Comparison of ENCODE assay signal across 19 cellular contexts in genomic region chr13:114146173-114146572, GRCh38. TPM values are rescaled to one million over a fixed set of nuclear protein-coding genes. Genes with fewer than 3 reads are reported as not detected.
DNase-seq lines count a peak whose midpoint lies in the region; ATAC-seq lines count a peak whose summit lies in the region.
"Had no signal": no experiment of that assay in that cellular context is flagged by ENCODE, and none has a peak within 500 bp of the region (broad histone marks: within the 10 kb centered on the region; RNA-seq: fewer than 3 reads in every experiment).

No MANE protein-coding gene starts in this region.

- H3K27ac Mint-ChIP-seq in stimulated activated naive CD8-positive, alpha-beta T cell treated with anti-CD3 and anti-CD28 coated beads, Interleukin-15, Interleukin-2, amounts not matched to agents 100 ng/mL and 50 ng/mL, for 24 hours: peak overlapping the region; percentile 29
- H3K27ac Mint-ChIP-seq in activated CD4-positive, alpha-beta memory T cell treated with anti-CD3 and anti-CD28 coated beads for 36 hours: peak overlapping the region; percentile 46
- peak overlapping the region in 1 of 9 donors; percentile 71 for H3K27ac Mint-ChIP-seq in naive thymus-derived CD4-positive, alpha-beta T cell

- no peaks in the 10 kb centered on the region for H3K27me3 Mint-ChIP-seq in stimulated activated naive CD8-positive, alpha-beta T cell treated with anti-CD3 and anti-CD28 coated beads, Interleukin-15, Interleukin-2, amounts not matched to agents 100 ng/mL and 50 ng/mL, for 24 hours
- no peaks in the 10 kb centered on the region for H3K27me3 Mint-ChIP-seq in activated CD4-positive, alpha-beta memory T cell treated with anti-CD3 and anti-CD28 coated beads for 36 hours
- H3K27me3 Mint-ChIP-seq in naive thymus-derived CD4-positive, alpha-beta T cell: peaks cover 0 to 14% (median 0%) of the 10 kb centered on the region in 5 donors

- H3K27ac ChIP-seq in naive thymus-derived CD4-positive, alpha-beta T cell (ENCODE audit: low read depth, low read length): peak overlapping the region; percentile 74
- H3K27ac ChIP-seq: brain microvascular endothelial cell, epithelial cell of prostate, foreskin keratinocyte, WERI-Rb-1 had no signal

- ATAC-seq in stimulated activated naive CD8-positive, alpha-beta T cell treated with anti-CD3 and anti-CD28 coated beads, Interleukin-15, Interleukin-2, amounts not matched to agents 100 U/mL and 50 U/mL, for 24 hours: no peak
- no peak for ATAC-seq in naive thymus-derived CD4-positive, alpha-beta T cell
- ATAC-seq: foreskin keratinocyte had no signal

- no peak for DNase-seq in stimulated activated naive CD8-positive, alpha-beta T cell treated with anti-CD3 and anti-CD28 coated beads, Interleukin-15, Interleukin-2, amounts not matched to agents 100 U/mL and 50 U/mL, for 24 hours
- no peak for DNase-seq in activated CD4-positive, alpha-beta memory T cell treated with anti-CD3 and anti-CD28 coated beads for 36 hours
- DNase-seq in naive thymus-derived CD4-positive, alpha-beta T cell: no peak
- DNase-seq in T-helper 9 cell (no peak), DMS53 (lab: John Stamatoyannopoulos, UW) (no peak), MV-4-11 (lab: John Stamatoyannopoulos, UW) (no peak)
- DNase-seq: brain microvascular endothelial cell; dermis blood vessel endothelial cell; foreskin keratinocyte; GDM1; midbrain; NCI-H187; stimulated activated CD4-positive, alpha-beta T cell treated with anti-CD3 and anti-CD28 coated beads, Interleukin-1b, Interleukin-23, amount 100 ng/mL, for 48 hours; SW 1271 had no signal

- H3K4me3 ChIP-seq in naive thymus-derived CD4-positive, alpha-beta T cell (ENCODE audit: low read length): peak overlapping the region; percentile 13

- H3K4me1 ChIP-seq in naive thymus-derived CD4-positive, alpha-beta T cell (ENCODE audit: control insufficient read depth in 2 of 2, insufficient read depth in 2 of 2, low read length in 2 of 2): peaks cover 89 to 94% of the 10 kb centered on the region in 2 donors
- H3K4me1 ChIP-seq: foreskin keratinocyte had no signal

- H3K36me3 Mint-ChIP-seq in stimulated activated naive CD8-positive, alpha-beta T cell treated with anti-CD3 and anti-CD28 coated beads, Interleukin-15, Interleukin-2, amounts not matched to agents 100 ng/mL and 50 ng/mL, for 24 hours (ENCODE audit: low read depth): no peaks in the 10 kb centered on the region
- H3K36me3 Mint-ChIP-seq in activated CD4-positive, alpha-beta memory T cell treated with anti-CD3 and anti-CD28 coated beads for 36 hours: no peaks in the 10 kb centered on the region
- peaks cover 0 to 12% (median 3%) of the 10 kb centered on the region in 5 donors for H3K36me3 Mint-ChIP-seq in naive thymus-derived CD4-positive, alpha-beta T cell

- peaks cover 63% of the 10 kb centered on the region for H3K4me1 Mint-ChIP-seq in stimulated activated naive CD8-positive, alpha-beta T cell treated with anti-CD3 and anti-CD28 coated beads, Interleukin-15, Interleukin-2, amounts not matched to agents 100 ng/mL and 50 ng/mL, for 24 hours (ENCODE audit: low read depth)
- H3K4me1 Mint-ChIP-seq in activated CD4-positive, alpha-beta memory T cell treated with anti-CD3 and anti-CD28 coated beads for 36 hours (ENCODE audit: low read depth): peaks cover 34% of the 10 kb centered on the region
- peaks cover 46 to 65% (median 63%) of the 10 kb centered on the region in 7 donors for H3K4me1 Mint-ChIP-seq in naive thymus-derived CD4-positive, alpha-beta T cell

- POLR2A ChIA-PET in activated CD4-positive, alpha-beta memory T cell treated with anti-CD3 and anti-CD28 coated beads for 36 hours (lab: Charles Lee): no interaction called here
- POLR2A ChIA-PET in naive thymus-derived CD4-positive, alpha-beta T cell (lab: Charles Lee): interaction anchor here (0.7 to 5.2 kb wide), 3 partner anchors 10 to 18 kb away, joined by 3 to 128 read pairs (median 100); partner anchors contain the start of gene RASA3

- no peaks in the 10 kb centered on the region for H3K27me3 ChIP-seq in naive thymus-derived CD4-positive, alpha-beta T cell (ENCODE audit: control insufficient read depth in 2 of 2, insufficient read depth in 2 of 2, low read length in 2 of 2)
- H3K27me3 ChIP-seq: brain microvascular endothelial cell, foreskin keratinocyte had no signal

- CTCF ChIA-PET in activated CD4-positive, alpha-beta memory T cell treated with anti-CD3 and anti-CD28 coated beads for 36 hours (lab: Charles Lee): interaction anchor here (1.0 to 1.2 kb wide), 2 partner anchors 16 to 18 kb away, joined by 4 read pairs; no protein-coding TSS in a partner anchor
- CTCF ChIA-PET in naive thymus-derived CD4-positive, alpha-beta T cell (lab: Charles Lee): interaction anchor here (0.9 to 1.4 kb wide), 3 partner anchors 11 to 80 kb away, joined by 3 to 5 read pairs (median 4); no protein-coding TSS in a partner anchor

- no peaks in the 10 kb centered on the region for H3K36me3 ChIP-seq in naive thymus-derived CD4-positive, alpha-beta T cell (ENCODE audit: control insufficient read depth in 2 of 3, insufficient read depth in 3 of 3, low read length in 3 of 3)
- H3K36me3 ChIP-seq: brain microvascular endothelial cell, WERI-Rb-1 had no signal

- no peaks in the 10 kb centered on the region for H3K9me3 ChIP-seq in naive thymus-derived CD4-positive, alpha-beta T cell (ENCODE audit: control insufficient read depth in 2 of 3, low read length in 3 of 3)

- no peaks in the 10 kb centered on the region for H3K9me3 Mint-ChIP-seq in stimulated activated naive CD8-positive, alpha-beta T cell treated with anti-CD3 and anti-CD28 coated beads, Interleukin-15, Interleukin-2, amounts not matched to agents 100 ng/mL and 50 ng/mL, for 24 hours
- H3K9me3 Mint-ChIP-seq in activated CD4-positive, alpha-beta memory T cell treated with anti-CD3 and anti-CD28 coated beads for 36 hours: no peaks in the 10 kb centered on the region
- H3K9me3 Mint-ChIP-seq in naive thymus-derived CD4-positive, alpha-beta T cell: peaks cover 0 to 2% (median 0%) of the 10 kb centered on the region in 11 donors

- H3K4me3 Mint-ChIP-seq in stimulated activated naive CD8-positive, alpha-beta T cell treated with anti-CD3 and anti-CD28 coated beads, Interleukin-15, Interleukin-2, amounts not matched to agents 100 ng/mL and 50 ng/mL, for 24 hours: no peak overlapping the region
- no peak overlapping the region for H3K4me3 Mint-ChIP-seq in activated CD4-positive, alpha-beta memory T cell treated with anti-CD3 and anti-CD28 coated beads for 36 hours
- H3K4me3 Mint-ChIP-seq in naive thymus-derived CD4-positive, alpha-beta T cell: peak overlapping the region in 8 of 10 donors; percentile 6 to 77 (median 66)

- intact Hi-C loops in activated CD4-positive, alpha-beta memory T cell treated with anti-CD3 and anti-CD28 coated beads for 36 hours (cut with micrococcal nuclease): loop anchor here (5.0 kb wide), 1 partner anchor 34 kb away; no protein-coding TSS in a partner anchor
- intact Hi-C loops in naive thymus-derived CD4-positive, alpha-beta T cell (cut with micrococcal nuclease): no loop called here

RNA-seq across cellular contexts. Expression of gene RASA3, which starts 13.8 kb away (rescaled TPM):
- total RNA-seq in activated CD4-positive, alpha-beta memory T cell treated with anti-CD3 and anti-CD28 coated beads for 36 hours: 10 to 100 TPM; 45.9 to 49.3 TPM
- 100 to 1,000 TPM; 110 to 227 (median 199) TPM for total RNA-seq in naive thymus-derived CD4-positive, alpha-beta T cell
- 100 to 1,000 TPM; 109 to 195 TPM for polyA plus RNA-seq in naive thymus-derived CD4-positive, alpha-beta T cell

RNA-seq across cellular contexts. Expression of gene CFAP97D2, which starts 32.9 kb away (rescaled TPM):
- total RNA-seq in activated CD4-positive, alpha-beta memory T cell treated with anti-CD3 and anti-CD28 coated beads for 36 hours: not detected
- total RNA-seq in naive thymus-derived CD4-positive, alpha-beta T cell: 1 to 10 TPM in 1 of 5 experiments, under 1 TPM in 1, not detected in 3; 0.27 to 1.1 TPM
- polyA plus RNA-seq in naive thymus-derived CD4-positive, alpha-beta T cell: under 1 TPM in 1 of 2 donors, not detected in 1; 0.33 TPM
- total RNA-seq: dermis blood vessel endothelial cell, foreskin keratinocyte, omental fat pad, subcutaneous adipose tissue had no signal
- polyA plus RNA-seq: foreskin keratinocyte had no signal

Comparison
In these comparisons a context has a peak if more than half of its experiments do, and no peak if none do; other contexts are left out.
1. H3K4me3 Mint-ChIP-seq: peak in naive thymus-derived CD4-positive, alpha-beta T cell (8 of 10); none in stimulated activated naive CD8-positive, alpha-beta T cell treated with anti-CD3 and anti-CD28 coated beads, Interleukin-15, Interleukin-2, amounts not matched to agents 100 ng/mL and 50 ng/mL, for 24 hours (single experiment) and activated CD4-positive, alpha-beta memory T cell treated with anti-CD3 and anti-CD28 coated beads for 36 hours (single experiment).